ENCODE assay signal across 35 cellular contexts in genomic region chr6:28369463-28369862, GRCh38. TPM values are rescaled to one million over a fixed set of nuclear protein-coding genes. Genes with fewer than 3 reads are reported as not detected.
DNase-seq lines count a peak whose midpoint lies in the region; ATAC-seq, FAIRE-seq and TF ChIP-seq lines count a peak whose summit lies in the region.
"Had no signal": no experiment of that assay in that cellular context is flagged by ENCODE, and none has a peak within 500 bp of the region (broad histone marks: within the 10 kb centered on the region; RNA-seq: fewer than 3 reads in every experiment).

No MANE protein-coding gene starts in this region.

- H3K36me3 ChIP-seq in HEK293 (ENCODE audit: control insufficient read depth in 2 of 2, insufficient read depth in 1 of 2, low read length in 2 of 2) (peaks cover 25 to 30% of the 10 kb centered on the region in 2 experiments), K562 (ENCODE audit: control insufficient read depth, insufficient read depth, low read length) (peaks cover 24% of the 10 kb centered on the region; the same call in 2 of the 3 replicates)

- POLR2A ChIA-PET in HEK293 (lab: Yijun Ruan, JAX), result no interaction called here
- POLR2A ChIA-PET in K562 (lab: Yijun Ruan, JAX), result no interaction called here

- no peak overlapping the region for H3K9ac ChIP-seq in K562 (ENCODE audit: insufficient read depth in 1 of 2, low read depth in 2 of 2, low read length in 2 of 2)
- H3K9ac ChIP-seq: BLaER1; BLaER1 treated with 17β-estradiol and CSF1 and Interleukin-3, amounts not matched to agents 10 nM and 100 nM had no signal

- no peaks in the 10 kb centered on the region for H3K9me1 ChIP-seq in K562 (ENCODE audit: control insufficient read depth, insufficient read depth, low read length)

- WGBS in K562 (ENCODE audit: insufficient coverage, low coverage, missing lambda C conversion rate), result 62% methylated on average over 3 of the region's 3 CpGs

- ATAC-seq in K562 (no peak; the same call in 2 of the 3 replicates), GM18498 (IDR thresholded peaks at IDR 0.05; ENCODE audit: unreplicated experiment) (no peak), GM21360 (IDR thresholded peaks at IDR 0.05; ENCODE audit: unreplicated experiment) (no peak)
- ATAC-seq: A549; CD8-positive, alpha-beta T cell had no signal

- TF ChIP-seq CTCF in HEK293 (tag by site-specific recombination; IDR thresholded peaks at IDR 0.05), result no peak
- TF ChIP-seq CTCF in K562 (IDR thresholded peaks at IDR 0.05 in 2 of 3, conservative IDR thresholded peaks at IDR 0.05 in 1 of 3; ENCODE audit: insufficient read depth in 2 of 3, low read depth in 1 of 3, low read length in 3 of 3), result no peak

- no peak for TF ChIP-seq POLR2A in GM12891 (IDR thresholded peaks at IDR 0.05; ENCODE audit: low read depth, low read length)
- no peak for TF ChIP-seq POLR2A in K562 (conservative IDR thresholded peaks at IDR 0.05)

- H3K79me2 ChIP-seq in K562 (ENCODE audit: control insufficient read depth, insufficient read depth, low read length), result no peaks in the 10 kb centered on the region

- H3K4me1 ChIP-seq in HEK293 (ENCODE audit: control insufficient read depth, insufficient read depth, low read length) (no peaks in the 10 kb centered on the region), K562 (replicated peaks in 1 of 2; ENCODE audit: control insufficient read depth in 2 of 2, insufficient read depth in 2 of 2, low read length in 2 of 2) (peaks cover 3 to 14% of the 10 kb centered on the region in 2 experiments; a peak in 3 of 5 replicates)
- H3K4me1 ChIP-seq: A549, BE2C, Caco-2 had no signal

- FAIRE-seq in GM12891 (lab: Jason Lieb, UNC) (peak; percentile 13), HTR-8/SVneo (lab: Jason Lieb, UNC) (peak; percentile 49), K562 (lab: Jason Lieb, UNC) (no peak)
- FAIRE-seq: A204.1, A549, D721Med had no signal

- no peak for TF ChIP-seq RAD21 in K562 (CRISPR knock-in tag; conservative IDR thresholded peaks at IDR 0.05 in 1 of 2, IDR thresholded peaks at IDR 0.05 in 1 of 2)

- no peak overlapping the region for H3K4me2 ChIP-seq in K562 (ENCODE audit: insufficient read depth, low read length)
- H3K4me2 ChIP-seq: A549, BLaER1 had no signal

- no peaks in the 10 kb centered on the region for H3K27me3 ChIP-seq in K562 (ENCODE audit: control insufficient read depth in 2 of 2, insufficient read depth in 2 of 2, low read length in 2 of 2)
- H3K27me3 ChIP-seq: BE2C; BLaER1; BLaER1 treated with 17β-estradiol and CSF1 and Interleukin-3, amounts not matched to agents 10 nM and 100 nM had no signal

- intact Hi-C loops in K562 (cut with micrococcal nuclease), result no loop called here

- no peak overlapping the region for H3K27ac ChIP-seq in HEK293 (ENCODE audit: extremely low read depth, low read depth, low read length)
- H3K27ac ChIP-seq in K562 (ENCODE audit: extremely low read depth, low read depth, low read length), result no peak overlapping the region
- H3K27ac ChIP-seq: 22Rv1, A549, BLaER1, C4-2B had no signal

- CTCF ChIA-PET in HEK293 (lab: Yijun Ruan, JAX), result no interaction called here
- CTCF ChIA-PET in K562 (lab: Yijun Ruan, JAX; ENCODE audit: low intra/inter-chr PET ratio), result no interaction called here

- no peak for TF ChIP-seq EP300 in K562 (IDR thresholded peaks at IDR 0.05; ENCODE audit: low read length)

- DNase-seq in GM12891 (ENCODE audit: insufficient read length, low spot score) (no peak), HTR-8/SVneo (ENCODE audit: insufficient read length, low spot score) (no peak), K562 (ENCODE audit: extremely low read depth in 1 of 4, low spot score in 3 of 4) (no peak), NCI-H1092 (lab: John Stamatoyannopoulos, UW) (no peak), OCI-M1 (lab: John Stamatoyannopoulos, UW) (no peak)
- DNase-seq: 8988T; ACHN; AML-193; BE2C; C1 segment of cervical spinal cord; Caco-2; Calu3; CD4-positive, alpha-beta memory T cell; CD4-positive, alpha-beta T cell; CD4-positive, CD25-positive, alpha-beta regulatory T cell; CD8-positive, alpha-beta memory T cell; CD8-positive, alpha-beta T cell; COR-L47; DMS 273 treated with DMSO at 0.1 percent for 48 hours; DMS153; DMS53; DMS79; DMS79 treated with DMSO at 0.1 percent for 48 hours; DND-41; EL had no signal

- H4K20me1 ChIP-seq in K562 (replicated peaks; ENCODE audit: control insufficient read depth, insufficient read depth, low read length), result no peaks in the 10 kb centered on the region
- H4K20me1 ChIP-seq: BLaER1; BLaER1 treated with 17β-estradiol and CSF1 and Interleukin-3, amounts not matched to agents 10 nM and 100 nM had no signal

- H3K9me3 ChIP-seq in HEK293 (ENCODE audit: control insufficient read depth, insufficient read depth, low read depth, low read length), result no peaks in the 10 kb centered on the region
- H3K9me3 ChIP-seq in K562 (replicated peaks; ENCODE audit: control insufficient read depth, insufficient read depth, low read depth, low read length), result no peaks in the 10 kb centered on the region
- H3K9me3 ChIP-seq: BE2C, BLaER1, Caco-2 had no signal

- in situ Hi-C loops in K562 (cut with MboI), result loop anchor here (10.0 kb wide), 1 partner anchor 455 kb away; the partner anchor contains the start of gene OR2B2

- H3K4me3 ChIP-seq in HEK293 (ENCODE audit: low read depth, low read length) (no peak overlapping the region), K562 (no peak overlapping the region)
- H3K4me3 ChIP-seq: A549; BLaER1; BLaER1 treated with 17β-estradiol and CSF1 and Interleukin-3, amounts not matched to agents 10 nM and 100 nM had no signal

- no TSS peak for BruUV-seq in K562 (replicated peaks; lab: Mats Ljungman, UMichigan)

- no peak overlapping the region for H2AFZ ChIP-seq in K562 (ENCODE audit: low read depth, low read length)

TF ChIP-seq in K562, 482 proteins besides CTCF, POLR2A, EP300 and RAD21 (continues in another document):
- TF ChIP-seq SMARCC2 (IDR thresholded peaks at IDR 0.05; ENCODE audit: low read depth), result no peak
- TF ChIP-seq ARID1B (IDR thresholded peaks at IDR 0.05), result 0 out of 2 replicates have a peak, but pooled peaks have one; percentile 17

RNA-seq across cellular contexts. Expression of gene ZKSCAN3, which starts 19.7 kb away (rescaled TPM):
- polyA plus RNA-seq in GM12891 (2012; ENCODE audit: low read depth, missing spikeins), result 0.95 TPM
- total RNA-seq in K562 (2011; cell fraction: chromatin; rRNA removed; ENCODE audit: low replicate concordance), result 18.5 and 26.6 TPM in 2 replicates
- 8.7 and 9.0 TPM in 2 replicates for total RNA-seq in K562 (2011; cell fraction: nucleolus; rRNA removed)
- total RNA-seq in K562 (2011; cell fraction: nucleoplasm; rRNA removed), result 14.7 and 21.2 TPM in 2 replicates
- total RNA-seq in K562 (2014; rRNA removed), result 5.5 and 9.1 TPM in 2 replicates
- total RNA-seq in K562 (2014; rRNA removed; fragmentation: Illumina TruSeq; extraction: Trizol), result 12.4 and 12.8 TPM in 2 replicates
- 12.2 and 12.4 TPM in 2 replicates for total RNA-seq in K562 (2015; rRNA removed; fragmentation: Illumina TruSeq; extraction: Trizol)
- total RNA-seq in K562 (2021), result 10.2 and 11.1 TPM in 2 replicates
- polyA plus RNA-seq in K562 (2011; rRNA removed), result 11.4 and 12.2 TPM in 2 replicates
- 4.1 and 7.4 TPM in 2 replicates for polyA plus RNA-seq in K562 (2011; cell fraction: cytosol; rRNA removed)
- 13.7 and 16.5 TPM in 2 replicates for polyA plus RNA-seq in K562 (2011; cell fraction: nucleus; rRNA removed)
- 6.5 and 6.8 TPM in 2 replicates for polyA plus RNA-seq in K562 (2012)
- 9.0 and 10.4 TPM in 2 replicates for polyA plus RNA-seq in K562 (2014; fragmentation: Illumina TruSeq; extraction: Trizol)
- polyA plus RNA-seq in K562 (2014; fragmentation: Nextera tagmentation; extraction: Ambion mirVana), result 1 to 10 TPM; 3.0 to 4.3 TPM
- polyA plus RNA-seq in K562 (2014; rRNA removed), result 6.9 and 8.0 TPM in 2 replicates
- 7.9 and 12.8 TPM in 2 replicates for polyA minus RNA-seq in K562 (2011; rRNA and poly(A)+ RNA removed)
- 4.5 and 6.7 TPM in 2 replicates for polyA minus RNA-seq in K562 (2011; cell fraction: cytosol; rRNA and poly(A)+ RNA removed)
- polyA minus RNA-seq in K562 (2011; cell fraction: nucleus; rRNA and poly(A)+ RNA removed), result 3.8 and 7.0 TPM in 2 replicates

RNA-seq across cellular contexts. Expression of gene ZSCAN12, which starts 30.1 kb away (rescaled TPM):
- polyA plus RNA-seq in GM12891 (2012; ENCODE audit: low read depth, missing spikeins), result 2.3 TPM
- total RNA-seq in K562 (2011; cell fraction: chromatin; rRNA removed; ENCODE audit: low replicate concordance), result 20.1 and 58.9 TPM in 2 replicates
- total RNA-seq in K562 (2011; cell fraction: nucleolus; rRNA removed), result 11.8 and 18.6 TPM in 2 replicates
- 20.4 and 21.6 TPM in 2 replicates for total RNA-seq in K562 (2011; cell fraction: nucleoplasm; rRNA removed)
- total RNA-seq in K562 (2014; rRNA removed) (12.3 and 12.5 TPM in 2 replicates), K562 (2014; rRNA removed; fragmentation: Illumina TruSeq; extraction: Trizol) (19.4 and 22.6 TPM in 2 replicates), K562 (2015; rRNA removed; fragmentation: Illumina TruSeq; extraction: Trizol) (17.7 and 19.6 TPM in 2 replicates), K562 (2021) (12.1 and 12.5 TPM in 2 replicates)
- polyA plus RNA-seq in K562 (2011; rRNA removed) (14.5 and 18.5 TPM in 2 replicates), K562 (2014; fragmentation: Illumina TruSeq; extraction: Trizol) (12.3 and 14.5 TPM in 2 replicates), K562 (2014; fragmentation: Nextera tagmentation; extraction: Ambion mirVana) (1 to 10 TPM; 2.5 to 7.9 TPM), K562 (2014; rRNA removed) (10.4 and 11.4 TPM in 2 replicates)
- 3.8 and 6.5 TPM in 2 replicates for polyA plus RNA-seq in K562 (2011; cell fraction: cytosol; rRNA removed)
- 12.0 and 13.1 TPM in 2 replicates for polyA plus RNA-seq in K562 (2011; cell fraction: nucleus; rRNA removed)
- 5.6 and 7.0 TPM in 2 replicates for polyA plus RNA-seq in K562 (2012)
- 35.5 and 45.0 TPM in 2 replicates for polyA minus RNA-seq in K562 (2011; rRNA and poly(A)+ RNA removed)
- 8.2 and 11.4 TPM in 2 replicates for polyA minus RNA-seq in K562 (2011; cell fraction: cytosol; rRNA and poly(A)+ RNA removed)
- polyA minus RNA-seq in K562 (2011; cell fraction: nucleus; rRNA and poly(A)+ RNA removed), result 17.8 and 33.1 TPM in 2 replicates

RNA-seq across cellular contexts. Expression of gene ZSCAN31, which starts 33.5 kb away (rescaled TPM):
- polyA plus RNA-seq in GM12891 (2012; ENCODE audit: low read depth, missing spikeins), result 3.2 TPM
- total RNA-seq in K562 (2011; cell fraction: chromatin; rRNA removed; ENCODE audit: low replicate concordance), result 6.8 and 10.3 TPM in 2 replicates
- 4.2 and 5.4 TPM in 2 replicates for total RNA-seq in K562 (2011; cell fraction: nucleolus; rRNA removed)
- total RNA-seq in K562 (2011; cell fraction: nucleoplasm; rRNA removed), result 4.0 and 5.6 TPM in 2 replicates
- total RNA-seq in K562 (2014; rRNA removed) (4.1 and 6.3 TPM in 2 replicates), K562 (2014; rRNA removed; fragmentation: Illumina TruSeq; extraction: Trizol) (8.4 and 9.0 TPM in 2 replicates), K562 (2015; rRNA removed; fragmentation: Illumina TruSeq; extraction: Trizol) (11.4 and 12.1 TPM in 2 replicates), K562 (2021) (5.7 and 7.4 TPM in 2 replicates)
- polyA plus RNA-seq in K562 (2011; rRNA removed) (8.4 and 9.8 TPM in 2 replicates), K562 (2014; fragmentation: Illumina TruSeq; extraction: Trizol) (7.9 and 8.5 TPM in 2 replicates), K562 (2014; fragmentation: Nextera tagmentation; extraction: Ambion mirVana) (1 to 10 TPM; 5.0 to 7.0 TPM), K562 (2014; rRNA removed) (3.9 and 5.7 TPM in 2 replicates)
- 4.4 and 6.1 TPM in 2 replicates for polyA plus RNA-seq in K562 (2011; cell fraction: cytosol; rRNA removed)
- polyA plus RNA-seq in K562 (2011; cell fraction: nucleus; rRNA removed), result 9.8 and 10.5 TPM in 2 replicates
- polyA plus RNA-seq in K562 (2012), result 6.8 and 11.1 TPM in 2 replicates
- polyA minus RNA-seq in K562 (2011; rRNA and poly(A)+ RNA removed), result 16.6 and 17.6 TPM in 2 replicates
- polyA minus RNA-seq in K562 (2011; cell fraction: cytosol; rRNA and poly(A)+ RNA removed), result 4.2 and 6.7 TPM in 2 replicates
- polyA minus RNA-seq in K562 (2011; cell fraction: nucleus; rRNA and poly(A)+ RNA removed), result 5.3 and 8.2 TPM in 2 replicates
